In genomic region chr1:160474392-160475242, GRCh38 we compare ENCODE assay signal across 14 cellular contexts. TPM values are rescaled to one million over a fixed set of nuclear protein-coding genes. Genes with fewer than 3 reads are reported as not detected.
DNase-seq lines count a peak whose midpoint lies in the region; ATAC-seq and TF ChIP-seq lines count a peak whose summit lies in the region.
"Had no signal": no experiment of that assay in that cellular context is flagged by ENCODE, and none has a peak within 500 bp of the region (broad histone marks: within the 10 kb centered on the region; RNA-seq: fewer than 3 reads in every experiment).

No MANE protein-coding gene starts in this region.

- no peaks in the 10 kb centered on the region for H3K36me3 ChIP-seq in spleen
- H3K36me3 ChIP-seq: ovary had no signal

- H3K27me3 Mint-ChIP-seq in activated T-cell treated with anti-CD3 and anti-CD28 coated beads, Interleukin-2, amount 50 U/mL, for 4 hours (ENCODE audit: low read depth): no peaks in the 10 kb centered on the region
- H3K27me3 Mint-ChIP-seq in activated T-cell treated with anti-CD3 and anti-CD28 coated beads, Interleukin-2, amount 50 U/mL, for 24 hours: no peaks in the 10 kb centered on the region

- ATAC-seq in activated T-cell treated with anti-CD3 and anti-CD28 coated beads, Interleukin-2, amount 50 U/mL, for 4 hours: peak; percentile 92 to 97
- ATAC-seq in GM21786 (IDR thresholded peaks at IDR 0.05; ENCODE audit: unreplicated experiment): peak; percentile 50

- no peak for TF ChIP-seq POLR2A in spleen (IDR thresholded peaks at IDR 0.05)
- no peak for TF ChIP-seq POLR2A in lower leg skin (IDR thresholded peaks at IDR 0.05)

- H3K36me3 Mint-ChIP-seq in activated T-cell treated with anti-CD3 and anti-CD28 coated beads, Interleukin-2, amount 50 U/mL, for 4 hours (ENCODE audit: insufficient read depth): no peaks in the 10 kb centered on the region
- peaks cover 12% of the 10 kb centered on the region for H3K36me3 Mint-ChIP-seq in activated T-cell treated with anti-CD3 and anti-CD28 coated beads, Interleukin-2, amount 50 U/mL, for 24 hours (ENCODE audit: low read depth)

- no peak for DNase-seq in activated T-cell treated with anti-CD3 and anti-CD28 coated beads, Interleukin-2, amount 50 U/mL, for 4 hours
- no peak for DNase-seq in activated T-cell treated with anti-CD3 and anti-CD28 coated beads, Interleukin-2, amount 50 U/mL, for 24 hours
- DNase-seq in Kasumi-1 (lab: John Stamatoyannopoulos, UW): peak; percentile 23 to 29
- no peak for DNase-seq in spleen
- DNase-seq in hippocampal formation (lab: John Stamatoyannopoulos, UW): no peak
- DNase-seq in lower leg skin (ENCODE audit: low spot score in 2 of 2): no peak
- DNase-seq in islet precursor cell: no peak
- DNase-seq: activated CD4-positive, alpha-beta memory T cell treated with anti-CD3 and anti-CD28 coated beads, Interleukin-2, amount 10 ng/mL, durations not matched to agents 7 days and 5 days; DMS53; IMR-90; midbrain; NCI-H2081; ovary had no signal

- no peak overlapping the region for H3K4me3 Mint-ChIP-seq in activated T-cell treated with anti-CD3 and anti-CD28 coated beads, Interleukin-2, amount 50 U/mL, for 4 hours
- no peak overlapping the region for H3K4me3 Mint-ChIP-seq in activated T-cell treated with anti-CD3 and anti-CD28 coated beads, Interleukin-2, amount 50 U/mL, for 24 hours
- H3K4me3 Mint-ChIP-seq: activated CD4-positive, alpha-beta memory T cell treated with anti-CD3 and anti-CD28 coated beads, Interleukin-2, amount 10 ng/mL, durations not matched to agents 7 days and 5 days had no signal

- no peaks in the 10 kb centered on the region for H3K9me3 ChIP-seq in spleen
- H3K9me3 ChIP-seq: ovary had no signal

- no peak for TF ChIP-seq CTCF in spleen (IDR thresholded peaks at IDR 0.05 in 8 of 11, conservative IDR thresholded peaks at IDR 0.05 in 3 of 11)
- TF ChIP-seq CTCF in lower leg skin (IDR thresholded peaks at IDR 0.05): no peak

- peaks cover 7% of the 10 kb centered on the region for H3K4me1 Mint-ChIP-seq in activated T-cell treated with anti-CD3 and anti-CD28 coated beads, Interleukin-2, amount 50 U/mL, for 4 hours (ENCODE audit: low read depth)
- H3K4me1 Mint-ChIP-seq in activated T-cell treated with anti-CD3 and anti-CD28 coated beads, Interleukin-2, amount 50 U/mL, for 24 hours (ENCODE audit: low read depth): peaks cover 6% of the 10 kb centered on the region

- 62 to 76% (median 64%) methylated on average over 1 of the region's 1 CpG for WGBS in spleen, 5 donors
- 68 to 83% methylated on average over 1 of the region's 1 CpG for WGBS in lower leg skin, 2 donors

- H3K4me3 ChIP-seq in spleen: no peak overlapping the region
- no peak overlapping the region for H3K4me3 ChIP-seq in lower leg skin (ENCODE audit: low read depth, poor library complexity, severe bottlenecking)
- H3K4me3 ChIP-seq: ovary had no signal

- intact Hi-C loops in spleen (cut with DNase I; ENCODE audit: low total_unique reads): no loop called here
- intact Hi-C loops in lower leg skin (cut with DNase I; ENCODE audit: low total_unique reads): no loop called here

- H3K4me1 ChIP-seq in spleen: peaks cover 0 to 33% (median 7%) of the 10 kb centered on the region in 6 donors

- peak overlapping the region; percentile 9 to 72 (median 62) for H3K27ac ChIP-seq in spleen
- H3K27ac ChIP-seq: ovary had no signal

- peaks cover 4% of the 10 kb centered on the region for H3K9me3 Mint-ChIP-seq in activated T-cell treated with anti-CD3 and anti-CD28 coated beads, Interleukin-2, amount 50 U/mL, for 4 hours
- H3K9me3 Mint-ChIP-seq in activated T-cell treated with anti-CD3 and anti-CD28 coated beads, Interleukin-2, amount 50 U/mL, for 24 hours: peaks cover 12% of the 10 kb centered on the region

- no peak overlapping the region for H3K27ac Mint-ChIP-seq in activated T-cell treated with anti-CD3 and anti-CD28 coated beads, Interleukin-2, amount 50 U/mL, for 24 hours
- H3K27ac Mint-ChIP-seq: activated CD4-positive, alpha-beta memory T cell treated with anti-CD3 and anti-CD28 coated beads, Interleukin-2, amount 10 ng/mL, durations not matched to agents 7 days and 5 days had no signal

- no peaks in the 10 kb centered on the region for H3K27me3 ChIP-seq in spleen (replicated peaks in 1 of 7)
- H3K27me3 ChIP-seq: ovary had no signal

RNA-seq across cellular contexts. Expression of gene SLAMF6, which starts 48.4 kb away (rescaled TPM):
- total RNA-seq in activated T-cell treated with anti-CD3 and anti-CD28 coated beads, Interleukin-2, amount 50 U/mL, for 4 hours: 10 to 100 TPM; 19.4 to 26.6 (median 19.6) TPM
- total RNA-seq in spleen (10 to 100 TPM; 21.5 to 52.4 (median 36.1) TPM), lower leg skin (1 to 10 TPM in 2 of 4 donors, under 1 TPM in 2; 0.23 to 2.7 (median 1.1) TPM)
- 10 to 100 TPM; 35.2 to 38.5 (median 37.0) TPM for polyA plus RNA-seq in spleen
- total RNA-seq: IMR-90 had no signal
- polyA plus RNA-seq: IMR-90 had no signal

Comparison
In these comparisons a context has a peak if more than half of its experiments do, and no peak if none do; other contexts are left out.
1. DNase-seq: peak in Kasumi-1 (2 of 2); none in activated T-cell treated with anti-CD3 and anti-CD28 coated beads, Interleukin-2, amount 50 U/mL, for 4 hours (single experiment), activated T-cell treated with anti-CD3 and anti-CD28 coated beads, Interleukin-2, amount 50 U/mL, for 24 hours (single experiment), spleen (single experiment), hippocampal formation (0 of 2), lower leg skin (0 of 2) and islet precursor cell (single experiment).
2. RNA of gene SLAMF6, which starts 48.4 kb away (total RNA-seq): 21.5 to 52.4 TPM in spleen and 19.4 to 26.6 TPM in activated T-cell treated with anti-CD3 and anti-CD28 coated beads, Interleukin-2, amount 50 U/mL, for 4 hours; 0.23 to 2.7 TPM in lower leg skin; every median in the first group is over 4 times any median in the second.